Comparison of ENCODE assay signal across 15 cellular contexts in genomic region chr11:85318573-85318972, GRCh38.
"Had no signal": no experiment of that assay in that cellular context is flagged by ENCODE, and none has a peak within 500 bp of the region (broad histone marks: within the 10 kb centered on the region; RNA-seq: fewer than 3 reads in every experiment).

No MANE protein-coding gene starts in this region.

- H3K9me3 Mint-ChIP-seq: activated T-helper 2 cell treated with anti-CD3 and anti-CD28 coated beads, Interferon-gamma antibody, Interleukin-2, Interleukin-4, amounts not matched to agents 10 μg/mL and 5 μg/mL and 100 μg/mL, durations not matched to agents 14 hours and 24 hours and 36 hours; endodermal cell had no signal

- H3K27ac ChIP-seq: dorsolateral prefrontal cortex, psoas muscle, right lobe of liver, tibial nerve, uterus had no signal

- DNase-seq: activated CD4-positive, alpha-beta T cell treated with anti-CD3 and anti-CD28 coated beads, Interleukin-2, amount 50 U/mL, for 1 hour; activated naive CD4-positive, alpha-beta T cell treated with anti-CD3 and anti-CD28 coated beads, Interleukin-2, amount 10 ng/mL, durations not matched to agents 7 days and 5 days; dorsolateral prefrontal cortex; endodermal cell; head of caudate nucleus; psoas muscle; right lobe of liver; stimulated activated CD4-positive, alpha-beta T cell treated with anti-CD3 and anti-CD28 coated beads, Interleukin-4, amount 100 ng/mL, for 4 hours; stimulated activated CD8-positive, alpha-beta memory T cell treated with anti-CD3 and anti-CD28 coated beads, Interleukin-4, amount 100 ng/mL, for 48 hours; stimulated activated naive CD4-positive, alpha-beta T cell treated with Interleukin-2 at 50 U/mL for 16 hours; substantia nigra; uterus had no signal

- H3K4me1 ChIP-seq: psoas muscle, right lobe of liver, tibial nerve had no signal

- H3K36me3 ChIP-seq: right lobe of liver, tibial nerve, uterus had no signal

- H3K27me3 Mint-ChIP-seq: activated naive CD4-positive, alpha-beta T cell treated with anti-CD3 and anti-CD28 coated beads, Interleukin-2, amount 10 ng/mL, durations not matched to agents 7 days and 5 days had no signal

- H3K27ac Mint-ChIP-seq: activated naive CD4-positive, alpha-beta T cell treated with anti-CD3 and anti-CD28 coated beads, Interleukin-2, amount 10 ng/mL, durations not matched to agents 7 days and 5 days; activated T-helper 2 cell treated with anti-CD3 and anti-CD28 coated beads, Interferon-gamma antibody, Interleukin-2, Interleukin-4, amounts not matched to agents 10 μg/mL and 5 μg/mL and 100 μg/mL, durations not matched to agents 14 hours and 24 hours and 36 hours; endodermal cell had no signal

- H3K4me3 ChIP-seq: dorsolateral prefrontal cortex, psoas muscle, right lobe of liver, smooth muscle cell, tibial nerve, uterus had no signal

- ATAC-seq: psoas muscle, right lobe of liver had no signal

- H3K4me3 Mint-ChIP-seq: activated naive CD4-positive, alpha-beta T cell treated with anti-CD3 and anti-CD28 coated beads, Interleukin-2, amount 10 ng/mL, durations not matched to agents 7 days and 5 days; endodermal cell had no signal

- H3K4me2 ChIP-seq: smooth muscle cell had no signal

- H3K9me3 ChIP-seq: psoas muscle, right lobe of liver, tibial nerve, uterus had no signal

- H3K27me3 ChIP-seq: dorsolateral prefrontal cortex, right lobe of liver, tibial nerve, uterus had no signal

- H3K4me1 Mint-ChIP-seq: activated naive CD4-positive, alpha-beta T cell treated with anti-CD3 and anti-CD28 coated beads, Interleukin-2, amount 10 ng/mL, durations not matched to agents 7 days and 5 days had no signal

- H3K36me3 Mint-ChIP-seq: activated naive CD4-positive, alpha-beta T cell treated with anti-CD3 and anti-CD28 coated beads, Interleukin-2, amount 10 ng/mL, durations not matched to agents 7 days and 5 days had no signal
